36 cellular contexts compared by ENCODE assay signal in the genomic region with DNA sequence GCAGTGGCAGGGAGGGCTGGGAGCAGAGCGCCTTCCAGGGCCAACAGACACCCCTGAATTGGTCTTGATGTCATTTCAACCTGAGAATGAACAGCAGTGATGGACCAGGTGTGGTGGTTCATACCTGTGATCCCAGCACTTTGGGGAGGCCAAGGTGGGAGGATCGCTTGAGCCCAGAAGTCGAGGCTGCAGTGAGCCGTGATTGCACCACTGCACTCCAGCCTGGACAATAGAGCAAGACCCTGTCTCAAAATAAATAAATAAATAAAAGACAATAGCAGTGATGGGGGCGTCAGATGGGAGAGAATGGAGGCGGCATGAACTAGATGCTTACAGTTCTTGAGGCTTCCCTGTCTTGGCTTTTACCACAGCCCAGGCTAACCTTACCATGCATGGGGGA. TPM values are rescaled to one million over a fixed set of nuclear protein-coding genes. Genes with fewer than 3 reads are reported as not detected.
"Had no signal": no experiment of that assay in that cellular context is flagged by ENCODE, and none has a peak within 500 bp of the region (broad histone marks: within the 10 kb centered on the region; RNA-seq: fewer than 3 reads in every experiment).

No MANE protein-coding gene starts in this region.

- DNase-seq: Karpas-422, Kasumi-1, MG63, MM.1S, NCI-H1048, NCI-H1092, NCI-H1092 treated with DMSO at 0.1 percent for 48 hours, NCI-H1105, NCI-H1105 treated with DMSO at 0.1 percent for 48 hours, NCI-H1417, NCI-H1417 treated with DMSO at 0.1 percent for 48 hours, NCI-H1436, NCI-H1436 treated with DMSO at 0.1 percent for 48 hours, NCI-H146, NCI-H1694, NCI-H1694 treated with DMSO at 0.1 percent for 48 hours, NCI-H187, NCI-H187 treated with DMSO at 0.1 percent for 48 hours, NCI-H2029, NCI-H2029 treated with DMSO at 0.1 percent for 48 hours, NCI-H2081, NCI-H2081 treated with DMSO at 0.1 percent for 48 hours, NCI-H2107, NCI-H2171, NCI-H2171 treated with DMSO at 0.1 percent for 48 hours, NCI-H2227 treated with DMSO at 0.1 percent for 48 hours, NCI-H226, NCI-H345, NCI-H446, NCI-H446 treated with DMSO at 0.1 percent for 48 hours, NCI-H510A, NCI-H510A treated with DMSO at 0.1 percent for 48 hours, NCI-H524, NCI-H524 treated with DMSO at 0.1 percent for 48 hours had no signal

- H3K27me3 ChIP-seq: MG63 had no signal

- H3K4me3 ChIP-seq: MG63 had no signal

- H3K36me3 ChIP-seq: MG63 had no signal

- H3K9me3 ChIP-seq: MG63 had no signal

RNA-seq across cellular contexts. Expression of gene ONECUT3, which starts 46.1 kb away (rescaled TPM):
- total RNA-seq: M059J, NCI-H460 had no signal
